18 cellular contexts compared by ENCODE assay signal in the genomic region with DNA sequence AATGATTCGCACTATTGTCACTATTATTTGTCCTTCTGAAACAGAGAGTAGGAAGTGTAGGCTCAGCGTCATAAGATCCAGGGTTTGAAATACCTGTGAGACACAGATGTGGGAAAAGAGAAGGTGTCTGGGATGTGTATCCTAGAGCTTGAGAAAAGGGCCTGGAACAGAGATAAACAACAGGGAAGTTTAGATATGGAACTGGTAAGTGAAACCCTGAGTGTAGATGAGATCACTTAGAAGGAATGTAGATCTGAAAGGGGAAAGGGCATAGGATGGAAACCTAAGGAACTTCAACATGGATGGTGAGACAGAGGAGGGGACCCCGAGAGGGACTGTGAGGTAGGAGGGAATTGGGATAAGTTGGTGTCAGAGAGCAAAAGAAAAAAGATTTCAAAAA.
DNase-seq lines count a peak whose midpoint lies in the region; ATAC-seq and TF ChIP-seq lines count a peak whose summit lies in the region.
"Had no signal": no experiment of that assay in that cellular context is flagged by ENCODE, and none has a peak within 500 bp of the region (broad histone marks: within the 10 kb centered on the region; RNA-seq: fewer than 3 reads in every experiment).

No MANE protein-coding gene starts in this region.

- intact Hi-C loops in Calu3 (cut with micrococcal nuclease; ENCODE audit: unreplicated experiment): no loop called here
- intact Hi-C loops in upper lobe of right lung (cut with DNase I): no loop called here
- intact Hi-C loops in left ventricle myocardium inferior (cut with micrococcal nuclease): no loop called here

- CTCF ChIA-PET in Calu3 (lab: Charles Lee): no interaction called here

- H3K4me1 Mint-ChIP-seq in Calu3 (ENCODE audit: low read depth, unreplicated experiment) (peaks cover 11% of the 10 kb centered on the region), neural crest cell (peaks cover 11% of the 10 kb centered on the region)
- H3K4me1 Mint-ChIP-seq: B cell had no signal

- H3K27me3 ChIP-seq in upper lobe of right lung (no peaks in the 10 kb centered on the region), left ventricle myocardium inferior (ENCODE audit: low read depth) (peaks cover 23% of the 10 kb centered on the region)

- H3K4me3 ChIP-seq in upper lobe of right lung: no peak overlapping the region
- no peak overlapping the region for H3K4me3 ChIP-seq in left ventricle myocardium inferior

- no peak for DNase-seq in Calu3
- peak; percentile 4 for DNase-seq in astrocyte of the hippocampus (ENCODE audit: low read depth, low spot score)
- DNase-seq in kidney tubule cell (ENCODE audit: low spot score): peak; percentile 30
- no peak for DNase-seq in neural crest cell (ENCODE audit: low read depth, low spot score)
- DNase-seq in T1000 (lab: John Stamatoyannopoulos, UW): no peak
- no peak for DNase-seq in upper lobe of right lung
- no peak for DNase-seq in left ventricle myocardium inferior
- no peak for DNase-seq in SK-N-DZ (ENCODE audit: low spot score)
- DNase-seq: 8988T; CD4-positive, alpha-beta T cell; EL; GOT3; KBM-7; NCI-H1694 treated with DMSO at 0.1 percent for 48 hours; NCI-H2107; NCI-H524; SHP77 treated with DMSO at 0.1 percent for 48 hours had no signal

- H3K4me3 Mint-ChIP-seq in Calu3 (ENCODE audit: low read depth, unreplicated experiment): no peak overlapping the region
- H3K4me3 Mint-ChIP-seq in neural crest cell: no peak overlapping the region
- H3K4me3 Mint-ChIP-seq: B cell; CD4-positive, alpha-beta T cell had no signal

- no peak overlapping the region for H3K27ac ChIP-seq in upper lobe of right lung
- H3K27ac ChIP-seq in left ventricle myocardium inferior (replicated peaks): no peak overlapping the region

- H3K36me3 Mint-ChIP-seq in Calu3 (ENCODE audit: insufficient read depth, unreplicated experiment) (no peaks in the 10 kb centered on the region), neural crest cell (ENCODE audit: low read depth) (no peaks in the 10 kb centered on the region)

- H3K36me3 ChIP-seq in upper lobe of right lung (no peaks in the 10 kb centered on the region), left ventricle myocardium inferior (no peaks in the 10 kb centered on the region)

- TF ChIP-seq CTCF in Calu3 (IDR thresholded peaks at IDR 0.05; ENCODE audit: unreplicated experiment) (no peak), neural crest cell (conservative IDR thresholded peaks at IDR 0.05) (no peak), upper lobe of right lung (IDR thresholded peaks at IDR 0.05) (no peak), left ventricle myocardium inferior (IDR thresholded peaks at IDR 0.05; ENCODE audit: borderline replicate concordance) (no peak)

- H3K9me3 Mint-ChIP-seq in Calu3 (ENCODE audit: low read depth, unreplicated experiment) (no peaks in the 10 kb centered on the region), neural crest cell (no peaks in the 10 kb centered on the region)
- H3K9me3 Mint-ChIP-seq: CD4-positive, alpha-beta T cell had no signal

- H3K27me3 Mint-ChIP-seq in Calu3 (ENCODE audit: unreplicated experiment): peaks cover 8% of the 10 kb centered on the region
- H3K27me3 Mint-ChIP-seq in neural crest cell (ENCODE audit: low read depth): no peaks in the 10 kb centered on the region

- H3K4me1 ChIP-seq in upper lobe of right lung (peaks cover 4% of the 10 kb centered on the region), left ventricle myocardium inferior (no peaks in the 10 kb centered on the region)

- ATAC-seq in upper lobe of right lung: no peak

- peak overlapping the region; percentile 5 for H3K27ac Mint-ChIP-seq in Calu3 (ENCODE audit: unreplicated experiment)
- peak overlapping the region; percentile 8 for H3K27ac Mint-ChIP-seq in neural crest cell (ENCODE audit: unreplicated experiment)
- H3K27ac Mint-ChIP-seq: B cell; CD4-positive, alpha-beta T cell had no signal

- no TSS peak for BruUV-seq in Calu3 (replicated peaks; lab: Mats Ljungman, UMichigan)

- no peaks in the 10 kb centered on the region for H3K9me3 ChIP-seq in upper lobe of right lung
- H3K9me3 ChIP-seq in left ventricle myocardium inferior (replicated peaks): no peaks in the 10 kb centered on the region

Comparison
In these comparisons a context has a peak if more than half of its experiments do, and no peak if none do; other contexts are left out.
1. DNase-seq: peak in astrocyte of the hippocampus (single experiment) and kidney tubule cell (single experiment); none in Calu3 (single experiment), neural crest cell (single experiment), T1000 (single experiment), upper lobe of right lung (single experiment), left ventricle myocardium inferior (single experiment) and SK-N-DZ (single experiment).